In genomic region chr7:127978421-127978820, GRCh38 we compare ENCODE assay signal across 15 cellular contexts. TPM values are rescaled to one million over a fixed set of nuclear protein-coding genes. Genes with fewer than 3 reads are reported as not detected.
DNase-seq lines count a peak whose midpoint lies in the region; ATAC-seq and TF ChIP-seq lines count a peak whose summit lies in the region.
"Had no signal": no experiment of that assay in that cellular context is flagged by ENCODE, and none has a peak within 500 bp of the region (broad histone marks: within the 10 kb centered on the region; RNA-seq: fewer than 3 reads in every experiment).

No MANE protein-coding gene starts in this region.

- DNase-seq in HEK293T (ENCODE audit: extremely low spot score), result no peak
- DNase-seq in chondrocyte (ENCODE audit: low spot score), result no peak
- DNase-seq in hepatocyte (ENCODE audit: low spot score), result no peak
- DNase-seq in stimulated activated naive B cell treated with anti-CD40 and anti-IgM and Interleukin-4, amounts not matched to agents 10 μg/mL and 1 μg/mL and 100 μg/mL, for 72 hours, result no peak
- DNase-seq in gastrocnemius medialis, result no peak
- DNase-seq in natural killer cell, result no peak
- no peak for DNase-seq in stimulated activated naive CD4-positive, alpha-beta T cell (lab: John Stamatoyannopoulos, UW)
- DNase-seq: C1 segment of cervical spinal cord; CD4-positive, alpha-beta T cell; DMS79 treated with DMSO at 0.1 percent for 48 hours; EL; HCEC 1CT had no signal

- TF ChIP-seq CTCF in chondrocyte (IDR thresholded peaks at IDR 0.05) (no peak), hepatocyte (IDR thresholded peaks at IDR 0.05; ENCODE audit: poor library complexity) (no peak), gastrocnemius medialis (IDR thresholded peaks at IDR 0.05 in 4 of 5, conservative IDR thresholded peaks at IDR 0.05 in 1 of 5) (no peak), natural killer cell (IDR thresholded peaks at IDR 0.05) (no peak)

- H2AFZ ChIP-seq in hepatocyte, result no peak overlapping the region

- H3K36me3 Mint-ChIP-seq in chondrocyte (ENCODE audit: low read depth), result peaks cover 16% of the 10 kb centered on the region
- H3K36me3 Mint-ChIP-seq in stimulated activated naive B cell treated with anti-CD40 and anti-IgM and Interleukin-4, amounts not matched to agents 10 μg/mL and 1 μg/mL and 100 μg/mL, for 72 hours, result peaks cover 60 to 83% of the 10 kb centered on the region in 2 donors
- H3K36me3 Mint-ChIP-seq in natural killer cell, result peaks cover 16% of the 10 kb centered on the region

- H3K9me2 ChIP-seq in hepatocyte (replicated peaks; ENCODE audit: insufficient read depth), result no peaks in the 10 kb centered on the region

- no peak for ATAC-seq in stimulated activated naive B cell treated with anti-CD40 and anti-IgM and Interleukin-4, amounts not matched to agents 10 μg/mL and 1 μg/mL and 100 μg/mL, for 72 hours (replicated peaks)
- no peak for ATAC-seq in gastrocnemius medialis
- no peak for ATAC-seq in natural killer cell

- no peaks in the 10 kb centered on the region for H3K27me3 ChIP-seq in hepatocyte
- no peaks in the 10 kb centered on the region for H3K27me3 ChIP-seq in gastrocnemius medialis

- CTCF ChIA-PET in HEK293T (lab: Yijun Ruan, JAX), result no interaction called here

- H3K9me3 ChIP-seq in hepatocyte (ENCODE audit: low read depth) (no peaks in the 10 kb centered on the region), gastrocnemius medialis (no peaks in the 10 kb centered on the region)

- H3K4me2 ChIP-seq in hepatocyte, result no peak overlapping the region

- TF ChIP-seq POLR2A in gastrocnemius medialis (IDR thresholded peaks at IDR 0.05), result no peak

- H3K27ac Mint-ChIP-seq in chondrocyte (ENCODE audit: unreplicated experiment) (peak overlapping the region; percentile 46), natural killer cell (no peak overlapping the region)
- H3K27ac Mint-ChIP-seq in stimulated activated naive B cell treated with anti-CD40 and anti-IgM and Interleukin-4, amounts not matched to agents 10 μg/mL and 1 μg/mL and 100 μg/mL, for 72 hours, result peak overlapping the region; percentile 56
- H3K27ac Mint-ChIP-seq: B cell; CD4-positive, alpha-beta T cell had no signal

- 95% methylated on average over 4 of the region's 4 CpGs for WGBS in hepatocyte (ENCODE audit: low lambda C conversion rate, missing lambda C conversion rate)

- H3K27me3 Mint-ChIP-seq in chondrocyte (ENCODE audit: low read depth) (no peaks in the 10 kb centered on the region), natural killer cell (ENCODE audit: low read depth in 2 of 2) (no peaks in the 10 kb centered on the region)
- no peaks in the 10 kb centered on the region for H3K27me3 Mint-ChIP-seq in stimulated activated naive B cell treated with anti-CD40 and anti-IgM and Interleukin-4, amounts not matched to agents 10 μg/mL and 1 μg/mL and 100 μg/mL, for 72 hours
- H3K27me3 Mint-ChIP-seq: B cell; CD4-positive, alpha-beta T cell had no signal

- H3K4me1 Mint-ChIP-seq in chondrocyte (ENCODE audit: low read depth) (peaks cover 45% of the 10 kb centered on the region), natural killer cell (peaks cover 22 to 34% of the 10 kb centered on the region in 2 donors)
- peaks cover 14 to 22% of the 10 kb centered on the region in 2 donors for H3K4me1 Mint-ChIP-seq in stimulated activated naive B cell treated with anti-CD40 and anti-IgM and Interleukin-4, amounts not matched to agents 10 μg/mL and 1 μg/mL and 100 μg/mL, for 72 hours

- H3K4me1 ChIP-seq in hepatocyte (ENCODE audit: insufficient read depth), result peaks cover 8% of the 10 kb centered on the region
- no peaks in the 10 kb centered on the region for H3K4me1 ChIP-seq in gastrocnemius medialis

- no peaks in the 10 kb centered on the region for H3K36me3 ChIP-seq in hepatocyte (replicated peaks; ENCODE audit: insufficient read depth, low read depth)
- H3K36me3 ChIP-seq in gastrocnemius medialis, result no peaks in the 10 kb centered on the region

- no peaks in the 10 kb centered on the region for H4K20me1 ChIP-seq in hepatocyte (ENCODE audit: insufficient read depth, poor library complexity, severe bottlenecking)

- POLR2A ChIA-PET in HEK293T (lab: Yijun Ruan, JAX), result no interaction called here

- no peak overlapping the region for H3K4me3 Mint-ChIP-seq in chondrocyte (ENCODE audit: unreplicated experiment)
- H3K4me3 Mint-ChIP-seq in stimulated activated naive B cell treated with anti-CD40 and anti-IgM and Interleukin-4, amounts not matched to agents 10 μg/mL and 1 μg/mL and 100 μg/mL, for 72 hours, result peak overlapping the region in 1 of 2 donors; percentile 36
- H3K4me3 Mint-ChIP-seq in natural killer cell, result no peak overlapping the region
- H3K4me3 Mint-ChIP-seq: B cell; CD4-positive, alpha-beta T cell had no signal

- in situ Hi-C loops in gastrocnemius medialis (cut with MboI; ENCODE audit: low sequenced_read_pairs in 4 of 4), result no loop called here

- H3K9me3 Mint-ChIP-seq in chondrocyte (ENCODE audit: low read depth) (peaks cover 6% of the 10 kb centered on the region), natural killer cell (peaks cover 11 to 12% of the 10 kb centered on the region in 2 donors)
- H3K9me3 Mint-ChIP-seq in stimulated activated naive B cell treated with anti-CD40 and anti-IgM and Interleukin-4, amounts not matched to agents 10 μg/mL and 1 μg/mL and 100 μg/mL, for 72 hours, result peaks cover 21 to 23% of the 10 kb centered on the region in 2 donors

- H3K4me3 ChIP-seq in hepatocyte (no peak overlapping the region), gastrocnemius medialis (no peak overlapping the region)

- intact Hi-C loops in gastrocnemius medialis (cut with DNase I; ENCODE audit: low total_unique reads) (no loop called here), natural killer cell (cut with micrococcal nuclease) (no loop called here)

- H3K79me2 ChIP-seq in hepatocyte, result peaks cover 9% of the 10 kb centered on the region

- peak overlapping the region; percentile 95 for H3K27ac ChIP-seq in hepatocyte
- no peak overlapping the region for H3K27ac ChIP-seq in gastrocnemius medialis
- H3K27ac ChIP-seq: HL-60 had no signal

TF ChIP-seq in HEK293T, 16 proteins besides CTCF, POLR2A, EP300 and RAD21:
- TF ChIP-seq PKNOX1 (IDR thresholded peaks at IDR 0.05), result no peak
- 0 out of 2 replicates have a peak, but pooled peaks have one; percentile 18 for TF ChIP-seq ELF4 (IDR thresholded peaks at IDR 0.05)

RNA-seq across cellular contexts. Expression of gene LRRC4, which starts 52.8 kb away (rescaled TPM):
- total RNA-seq in chondrocyte, result 0.23 to 0.94 TPM (median 0.32 TPM) in 3 replicates
- total RNA-seq in hepatocyte, result 15.1 TPM in 2 replicates
- polyA plus RNA-seq in hepatocyte, result 3.5 and 3.9 TPM in 2 replicates
- 1 to 10 TPM in 1 of 4 donors, under 1 TPM in 3; 0.29 to 4.3 (median 0.96) TPM for total RNA-seq in gastrocnemius medialis
- 1 to 10 TPM in 2 of 3 donors, under 1 TPM in 1; 0.79 to 2.4 (median 1.8) TPM for total RNA-seq in natural killer cell
- total RNA-seq: H4 had no signal

Comparison
In these comparisons a context has a peak if more than half of its experiments do, and no peak if none do; other contexts are left out.
1. H3K27ac Mint-ChIP-seq: peak in chondrocyte (single experiment) and stimulated activated naive B cell treated with anti-CD40 and anti-IgM and Interleukin-4, amounts not matched to agents 10 μg/mL and 1 μg/mL and 100 μg/mL, for 72 hours (single experiment); none in natural killer cell (0 of 2).